In genomic region chr19:980133-980998, GRCh38 we compare ENCODE assay signal across 10 cellular contexts. TPM values are rescaled to one million over a fixed set of nuclear protein-coding genes. Genes with fewer than 3 reads are reported as not detected.
DNase-seq lines count a peak whose midpoint lies in the region; ATAC-seq and TF ChIP-seq lines count a peak whose summit lies in the region.
"Had no signal": no experiment of that assay in that cellular context is flagged by ENCODE, and none has a peak within 500 bp of the region (broad histone marks: within the 10 kb centered on the region; RNA-seq: fewer than 3 reads in every experiment).

No MANE protein-coding gene starts in this region.

- 33 to 52% methylated on average over 32 of the region's 32 CpGs for WGBS in sigmoid colon, 2 donors

- H3K9ac ChIP-seq in NT2/D1 (ENCODE audit: insufficient read length, low read depth): peak overlapping the region; percentile 88

- CTCF ChIA-PET in CD8-positive, alpha-beta memory T cell (lab: Charles Lee): interaction anchor here (0.9 to 5.5 kb wide), 5 partner anchors 28 to 117 kb away, joined by 3 to 116 read pairs (median 4); no protein-coding TSS in a partner anchor

- peak overlapping the region in 1 of 8 donors; percentile 84 for H3K27ac Mint-ChIP-seq in CD8-positive, alpha-beta memory T cell
- H3K27ac Mint-ChIP-seq: activated T-cell treated with anti-CD3 and anti-CD28 coated beads, Interleukin-2, amount 50 U/mL, for 24 hours; HFFc6 had no signal

- POLR2A ChIA-PET in CD8-positive, alpha-beta memory T cell (lab: Charles Lee): no interaction called here

- no peaks in the 10 kb centered on the region for H3K27me3 Mint-ChIP-seq in CD8-positive, alpha-beta memory T cell
- H3K27me3 Mint-ChIP-seq: activated T-cell treated with anti-CD3 and anti-CD28 coated beads, Interleukin-2, amount 50 U/mL, for 24 hours had no signal

- TF ChIP-seq EP300 in sigmoid colon (IDR thresholded peaks at IDR 0.05): no peak

- TF ChIP-seq CTCF in sigmoid colon (IDR thresholded peaks at IDR 0.05): no peak

- H3K27me3 ChIP-seq in CD8-positive, alpha-beta memory T cell (ENCODE audit: insufficient read depth, low read length, poor library complexity, severe bottlenecking): no peaks in the 10 kb centered on the region
- H3K27me3 ChIP-seq in NT2/D1 (ENCODE audit: insufficient read depth, insufficient read length) (no peaks in the 10 kb centered on the region), sigmoid colon (no peaks in the 10 kb centered on the region)

- intact Hi-C loops in sigmoid colon (cut with DNase I): loop anchor here (5.0 kb wide), 1 partner anchor 213 kb away; no protein-coding TSS in a partner anchor

- no peaks in the 10 kb centered on the region for H3K36me3 ChIP-seq in CD8-positive, alpha-beta memory T cell (ENCODE audit: insufficient read depth, low read length)
- H3K36me3 ChIP-seq in NT2/D1 (ENCODE audit: insufficient read depth, insufficient read length, low read length) (peaks cover 2% of the 10 kb centered on the region), sigmoid colon (no peaks in the 10 kb centered on the region)

- peak in 1 of 5 donors; percentile 44 for DNase-seq in CD8-positive, alpha-beta memory T cell
- DNase-seq in NT2/D1 (ENCODE audit: low read depth, low spot score) (no peak), iPS-NIHi7 (ENCODE audit: extremely low spot score) (peak; percentile 64), Kasumi-1 (lab: John Stamatoyannopoulos, UW) (no peak), sigmoid colon (no peak)
- DNase-seq: activated T-cell treated with anti-CD3 and anti-CD28 coated beads, Interleukin-2, amount 50 U/mL, for 24 hours; HFFc6; midbrain; NCI-H1105 treated with DMSO at 0.1 percent for 48 hours had no signal

- peaks cover 9 to 18% (median 15%) of the 10 kb centered on the region in 3 donors for H3K4me1 Mint-ChIP-seq in CD8-positive, alpha-beta memory T cell

- no peaks in the 10 kb centered on the region for H3K9me3 ChIP-seq in CD8-positive, alpha-beta memory T cell (ENCODE audit: low read length)
- H3K9me3 ChIP-seq in NT2/D1 (ENCODE audit: insufficient read depth, low read length): no peaks in the 10 kb centered on the region
- H3K9me3 ChIP-seq in sigmoid colon: no peaks in the 10 kb centered on the region

- no peak for TF ChIP-seq POLR2A in sigmoid colon (IDR thresholded peaks at IDR 0.05)

- H3K9me3 Mint-ChIP-seq in CD8-positive, alpha-beta memory T cell: no peaks in the 10 kb centered on the region
- H3K9me3 Mint-ChIP-seq: activated T-cell treated with anti-CD3 and anti-CD28 coated beads, Interleukin-2, amount 50 U/mL, for 24 hours; HFFc6 had no signal

- ATAC-seq in activated CD4-positive, CD25-positive, alpha-beta regulatory T cell treated with anti-CD3 and anti-CD28 coated beads, Interleukin-2, amount 50 U/mL, for 24 hours: no peak

- no peak overlapping the region for H3K4me3 ChIP-seq in CD8-positive, alpha-beta memory T cell (ENCODE audit: low read length)
- H3K4me3 ChIP-seq in NT2/D1 (ENCODE audit: insufficient read length, low read depth) (peak overlapping the region; percentile 41), sigmoid colon (no peak overlapping the region)

- peaks cover 18% of the 10 kb centered on the region for H3K4me1 ChIP-seq in CD8-positive, alpha-beta memory T cell (ENCODE audit: insufficient read depth, low read length)
- H3K4me1 ChIP-seq in NT2/D1 (ENCODE audit: insufficient read depth, insufficient read length) (peaks cover 19% of the 10 kb centered on the region), sigmoid colon (peaks cover 0 to 28% (median 24%) of the 10 kb centered on the region in 4 donors)

- H3K36me3 Mint-ChIP-seq in CD8-positive, alpha-beta memory T cell: peaks cover 0 to 5% (median 0%) of the 10 kb centered on the region in 3 donors

- H3K4me3 Mint-ChIP-seq in CD8-positive, alpha-beta memory T cell: no peak overlapping the region
- H3K4me3 Mint-ChIP-seq: activated T-cell treated with anti-CD3 and anti-CD28 coated beads, Interleukin-2, amount 50 U/mL, for 24 hours; HFFc6 had no signal

- H3K27ac ChIP-seq in CD8-positive, alpha-beta memory T cell (ENCODE audit: low read depth, low read length): peak overlapping the region; percentile 64
- H3K27ac ChIP-seq in sigmoid colon: no peak overlapping the region

RNA-seq across cellular contexts. Expression of gene WDR18, which starts 3.8 kb away (rescaled TPM):
- 100 to 1,000 TPM; 108 to 133 TPM for total RNA-seq in CD8-positive, alpha-beta memory T cell
- 61.3 TPM for polyA plus RNA-seq in CD8-positive, alpha-beta memory T cell
- total RNA-seq in sigmoid colon: 10 to 100 TPM; 14.3 to 33.1 (median 30.4) TPM
- polyA plus RNA-seq in sigmoid colon: 10 to 100 TPM; 22.4 to 65.8 (median 43.8) TPM

RNA-seq across cellular contexts. Expression of gene GRIN3B, which starts 19.9 kb away (rescaled TPM):
- total RNA-seq in CD8-positive, alpha-beta memory T cell: not detected
- polyA plus RNA-seq in CD8-positive, alpha-beta memory T cell: not detected
- under 1 TPM in 1 of 4 donors, not detected in 3; 0.14 TPM for total RNA-seq in sigmoid colon
- polyA plus RNA-seq in sigmoid colon: under 1 TPM in 1 of 3 donors, not detected in 2; 0.04 TPM

RNA-seq across cellular contexts. Expression of gene TMEM259, which starts 40.6 kb away (rescaled TPM):
- total RNA-seq in CD8-positive, alpha-beta memory T cell: 100 to 1,000 TPM; 151 to 157 TPM
- 84.6 TPM for polyA plus RNA-seq in CD8-positive, alpha-beta memory T cell
- 100 to 1,000 TPM in 2 of 4 donors, 10 to 100 TPM in 2; 85.6 to 174 (median 126) TPM for total RNA-seq in sigmoid colon
- polyA plus RNA-seq in sigmoid colon: 100 to 1,000 TPM in 1 of 3 donors, 10 to 100 TPM in 2; 19.2 to 232 (median 25.9) TPM

RNA-seq across cellular contexts. Expression of gene RNU6-2, which starts 41.0 kb away (rescaled TPM):
- not detected for total RNA-seq in CD8-positive, alpha-beta memory T cell
- not detected for polyA plus RNA-seq in CD8-positive, alpha-beta memory T cell
- total RNA-seq in sigmoid colon: not detected
- not detected for polyA plus RNA-seq in sigmoid colon
- total RNA-seq: HFFc6 had no signal

RNA-seq across cellular contexts. Expression of gene CNN2, which starts 46.0 kb away (rescaled TPM):
- 10 to 100 TPM; 78.1 to 78.9 TPM for total RNA-seq in CD8-positive, alpha-beta memory T cell
- polyA plus RNA-seq in CD8-positive, alpha-beta memory T cell: 792 TPM
- total RNA-seq in sigmoid colon: 10 to 100 TPM; 25.5 to 59.0 (median 36.3) TPM
- polyA plus RNA-seq in sigmoid colon: 100 to 1,000 TPM in 1 of 3 donors, 10 to 100 TPM in 2; 48.0 to 115 (median 53.9) TPM
